21 cellular contexts compared by ENCODE assay signal in the genomic region with DNA sequence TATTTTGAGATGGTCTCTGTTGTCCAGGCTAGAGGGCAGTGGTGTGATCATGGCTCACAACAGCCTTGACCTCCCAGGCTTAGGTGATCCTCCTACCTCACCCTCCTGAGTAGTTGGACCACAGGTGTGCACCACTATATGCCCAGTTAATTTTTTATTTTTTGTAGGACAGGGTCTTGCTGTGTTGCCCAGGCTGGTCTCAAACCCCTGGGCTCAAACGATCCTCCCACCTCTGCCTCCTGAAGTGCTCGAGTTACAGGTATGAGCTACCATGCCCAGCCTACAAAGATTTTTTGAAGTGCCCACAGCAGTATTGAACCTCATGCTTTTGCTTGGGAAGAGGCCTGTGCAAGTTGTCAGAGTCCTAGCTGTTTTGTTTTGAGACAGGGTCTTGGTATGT. TPM values are rescaled to one million over a fixed set of nuclear protein-coding genes. Genes with fewer than 3 reads are reported as not detected.
DNase-seq lines count a peak whose midpoint lies in the region; ATAC-seq, FAIRE-seq and TF ChIP-seq lines count a peak whose summit lies in the region.
"Had no signal": no experiment of that assay in that cellular context is flagged by ENCODE, and none has a peak within 500 bp of the region (broad histone marks: within the 10 kb centered on the region; RNA-seq: fewer than 3 reads in every experiment).

No MANE protein-coding gene starts in this region.

- H3K4me3 ChIP-seq in upper lobe of right lung (no peak overlapping the region), kidney (ENCODE audit: low read length in 2 of 2) (no peak overlapping the region)
- H3K4me3 ChIP-seq: GM12878 had no signal

- ATAC-seq in upper lobe of right lung: no peak
- ATAC-seq: GM12878 had no signal

- no peak overlapping the region for H3K4me3 Mint-ChIP-seq in activated naive CD4-positive, alpha-beta T cell treated with anti-CD3 and anti-CD28 coated beads, Interleukin-2, amount 10 ng/mL, durations not matched to agents 7 days and 5 days
- H3K4me3 Mint-ChIP-seq: CD4-positive, CD25-positive, alpha-beta regulatory T cell; CD8-positive, alpha-beta memory T cell; H9 had no signal

- CTCF ChIA-PET in activated naive CD4-positive, alpha-beta T cell treated with anti-CD3 and anti-CD28 coated beads, Interleukin-2, amount 10 ng/mL, durations not matched to agents 7 days and 5 days (lab: Charles Lee): interaction anchor here (0.6 to 1.6 kb wide), 5 partner anchors 10 to 92 kb away, joined by 3 to 5 read pairs (median 3); no protein-coding TSS in a partner anchor

- no peak for FAIRE-seq in kidney (lab: Jason Lieb, UNC)
- FAIRE-seq: A204.1, GM12878, H1 had no signal

- no peak for DNase-seq in activated naive CD4-positive, alpha-beta T cell treated with anti-CD3 and anti-CD28 coated beads, Interleukin-2, amount 10 ng/mL, durations not matched to agents 7 days and 5 days
- DNase-seq in activated naive CD4-positive, alpha-beta T cell treated with anti-CD3 and anti-CD28 coated beads, Interleukin-2, amount 50 U/mL, for 16 hours: no peak
- DNase-seq in iris pigment epithelial cell (ENCODE audit: low read depth): peak; percentile 28
- DNase-seq in upper lobe of right lung: peak; percentile 10
- no peak for DNase-seq in kidney
- DNase-seq in SIG-M5 (lab: John Stamatoyannopoulos, UW): no peak
- DNase-seq: ACHN; BE2C; C1 segment of cervical spinal cord; CD4-positive, CD25-positive, alpha-beta regulatory T cell; CD8-positive, alpha-beta memory T cell; COR-L47; DMS 273 treated with DMSO at 0.1 percent for 48 hours; DMS53; DND-41; EL; H9 had no signal

- H3K9me3 Mint-ChIP-seq in activated naive CD4-positive, alpha-beta T cell treated with anti-CD3 and anti-CD28 coated beads, Interleukin-2, amount 10 ng/mL, durations not matched to agents 7 days and 5 days: no peaks in the 10 kb centered on the region
- H3K9me3 Mint-ChIP-seq: CD4-positive, CD25-positive, alpha-beta regulatory T cell; CD8-positive, alpha-beta memory T cell; H9 had no signal

- intact Hi-C loops in upper lobe of right lung (cut with DNase I) (no loop called here), kidney (cut with DNase I) (no loop called here)

- H3K27me3 Mint-ChIP-seq in activated naive CD4-positive, alpha-beta T cell treated with anti-CD3 and anti-CD28 coated beads, Interleukin-2, amount 10 ng/mL, durations not matched to agents 7 days and 5 days: no peaks in the 10 kb centered on the region
- H3K27me3 Mint-ChIP-seq: CD4-positive, CD25-positive, alpha-beta regulatory T cell had no signal

- H3K4me1 Mint-ChIP-seq in activated naive CD4-positive, alpha-beta T cell treated with anti-CD3 and anti-CD28 coated beads, Interleukin-2, amount 10 ng/mL, durations not matched to agents 7 days and 5 days: peaks cover 85% of the 10 kb centered on the region

- no peaks in the 10 kb centered on the region for H3K27me3 ChIP-seq in upper lobe of right lung
- H3K27me3 ChIP-seq: BE2C had no signal

- H3K9ac ChIP-seq in kidney (ENCODE audit: low read length in 2 of 2): no peak overlapping the region

- H3K27ac ChIP-seq in VCaP (peak overlapping the region; percentile 87), upper lobe of right lung (no peak overlapping the region), kidney (ENCODE audit: low read depth in 2 of 2, low read length in 2 of 2) (no peak overlapping the region)

- peak overlapping the region; percentile 58 for H3K27ac Mint-ChIP-seq in activated naive CD4-positive, alpha-beta T cell treated with anti-CD3 and anti-CD28 coated beads, Interleukin-2, amount 10 ng/mL, durations not matched to agents 7 days and 5 days
- H3K27ac Mint-ChIP-seq: H9 had no signal

- H3K9me3 ChIP-seq in upper lobe of right lung (no peaks in the 10 kb centered on the region), kidney (ENCODE audit: control insufficient read depth in 1 of 2, low read length in 2 of 2) (no peaks in the 10 kb centered on the region)
- H3K9me3 ChIP-seq: BE2C had no signal

- no peak for TF ChIP-seq CTCF in VCaP (conservative IDR thresholded peaks at IDR 0.05)
- TF ChIP-seq CTCF in upper lobe of right lung (IDR thresholded peaks at IDR 0.05): no peak
- TF ChIP-seq CTCF in kidney (IDR thresholded peaks at IDR 0.05; ENCODE audit: borderline replicate concordance, extremely low read depth, insufficient read depth): no peak

- peaks cover 70% of the 10 kb centered on the region for H3K36me3 Mint-ChIP-seq in activated naive CD4-positive, alpha-beta T cell treated with anti-CD3 and anti-CD28 coated beads, Interleukin-2, amount 10 ng/mL, durations not matched to agents 7 days and 5 days

- H3K36me3 ChIP-seq in upper lobe of right lung: peaks cover 32% of the 10 kb centered on the region
- H3K36me3 ChIP-seq in kidney (ENCODE audit: control insufficient read depth in 1 of 2, insufficient read depth in 2 of 2, low read length in 2 of 2): peaks cover 0 to 7% of the 10 kb centered on the region in 2 donors

- H3K4me1 ChIP-seq in upper lobe of right lung (no peaks in the 10 kb centered on the region), kidney (ENCODE audit: control insufficient read depth in 1 of 2, insufficient read depth in 1 of 2, low read depth in 1 of 2, low read length in 2 of 2) (no peaks in the 10 kb centered on the region)

RNA-seq across cellular contexts. Expression of gene NSD2, which starts 31.1 kb away (rescaled TPM):
- 45.2 TPM for total RNA-seq in upper lobe of right lung
- 51.2 TPM for total RNA-seq in kidney
- polyA plus RNA-seq in kidney (ENCODE audit: insufficient read depth, low read depth, low replicate concordance): 5.5 TPM

RNA-seq across cellular contexts. Expression of gene LETM1, which starts 46.3 kb away (rescaled TPM):
- 39.5 TPM for total RNA-seq in upper lobe of right lung
- total RNA-seq in kidney: 46.4 TPM
- 20.0 TPM for polyA plus RNA-seq in kidney (ENCODE audit: insufficient read depth, low read depth, low replicate concordance)

Comparison
In these comparisons a context has a peak if more than half of its experiments do, and no peak if none do; other contexts are left out.
1. DNase-seq: peak in iris pigment epithelial cell (single experiment) and upper lobe of right lung (single experiment); none in activated naive CD4-positive, alpha-beta T cell treated with anti-CD3 and anti-CD28 coated beads, Interleukin-2, amount 10 ng/mL, durations not matched to agents 7 days and 5 days (single experiment), activated naive CD4-positive, alpha-beta T cell treated with anti-CD3 and anti-CD28 coated beads, Interleukin-2, amount 50 U/mL, for 16 hours (single experiment), kidney (single experiment) and SIG-M5 (single experiment).